15 cellular contexts compared by ENCODE assay signal in the genomic region with DNA sequence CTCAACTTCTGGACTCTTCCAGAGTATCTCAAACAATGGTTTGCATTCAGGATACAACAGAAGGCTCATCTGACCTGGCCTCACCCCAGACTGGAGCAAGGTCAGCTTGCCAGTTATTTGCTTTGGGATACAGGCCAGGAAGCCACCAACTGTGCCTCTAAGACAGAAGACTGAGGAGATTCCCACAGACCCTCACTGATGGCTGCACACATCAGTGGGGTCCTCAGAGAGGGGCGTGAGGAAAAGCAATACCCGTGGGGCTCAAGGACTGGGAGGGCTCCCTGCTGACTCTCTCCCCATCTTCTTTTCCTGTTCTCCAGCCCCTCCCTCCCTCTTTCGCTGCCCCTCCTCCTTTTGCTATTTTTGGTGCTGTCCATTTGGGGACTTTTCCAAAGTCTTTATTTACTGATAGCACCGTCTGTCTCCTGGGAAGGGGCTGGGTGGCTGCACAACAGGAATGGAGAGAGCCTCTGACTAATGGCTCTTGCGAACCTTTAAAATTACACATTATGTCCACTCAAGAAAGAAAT. TPM values are rescaled to one million over a fixed set of nuclear protein-coding genes. Genes with fewer than 3 reads are reported as not detected.
DNase-seq lines count a peak whose midpoint lies in the region; ATAC-seq, FAIRE-seq and TF ChIP-seq lines count a peak whose summit lies in the region.
"Had no signal": no experiment of that assay in that cellular context is flagged by ENCODE, and none has a peak within 500 bp of the region (broad histone marks: within the 10 kb centered on the region; RNA-seq: fewer than 3 reads in every experiment).

No MANE protein-coding gene starts in this region.

- BruUV-seq in MCF 10A (replicated peaks; lab: Mats Ljungman, UMichigan) (no TSS peak), endothelial cell of umbilical vein (replicated peaks; lab: Mats Ljungman, UMichigan) (no TSS peak)

- no peak overlapping the region for H3K27ac Mint-ChIP-seq in MCF 10A (ENCODE audit: low read depth, unreplicated experiment)
- H3K27ac Mint-ChIP-seq: activated T-helper 1 cell treated with anti-CD3 and anti-CD28 coated beads, Interleukin-12 subunit alpha, Interleukin-12 subunit beta, Interleukin-2, Interleukin-4 antibody, amounts not matched to agents 30 ng/mL and 10 ng/mL and 1 ng/mL, durations not matched to agents 14 hours and 24 hours and 36 hours had no signal

- 15% methylated on average over 3 of the region's 5 CpGs; no CpG with 5 or more reads in 1 of the 2 experiments for WGBS in mesodermal cell (ENCODE audit: insufficient coverage in 2 of 2), 2 experiments

- TF ChIP-seq CTCF in breast epithelium (IDR thresholded peaks at IDR 0.05) (no peak), MCF 10A (IDR thresholded peaks at IDR 0.05; ENCODE audit: unreplicated experiment) (no peak), endothelial cell of umbilical vein (IDR thresholded peaks at IDR 0.05; ENCODE audit: extremely low read depth in 1 of 2, insufficient read depth in 1 of 2, low read depth in 1 of 2, low read length in 2 of 2) (no peak), vagina (IDR thresholded peaks at IDR 0.05) (no peak)

- no peak overlapping the region for H3K4me3 ChIP-seq in breast epithelium
- no peak overlapping the region for H3K4me3 ChIP-seq in endothelial cell of umbilical vein (replicated peaks in 1 of 3; ENCODE audit: insufficient read depth in 1 of 3, low read depth in 1 of 3, low read length in 3 of 3)
- H3K4me3 ChIP-seq in mesodermal cell (ENCODE audit: extremely low read depth, insufficient read depth, low read length, poor library complexity, severe bottlenecking): no peak overlapping the region
- H3K4me3 ChIP-seq in vagina: no peak overlapping the region
- H3K4me3 ChIP-seq: HAP-1 had no signal

- FAIRE-seq in endothelial cell of umbilical vein (lab: Jason Lieb, UNC): peak; percentile 66
- FAIRE-seq: colon had no signal

- H3K4me1 Mint-ChIP-seq in MCF 10A (ENCODE audit: insufficient read depth, unreplicated experiment): peaks cover 46% of the 10 kb centered on the region

- POLR2A ChIA-PET in MCF 10A (lab: Yijun Ruan, JAX) (no interaction called here), endothelial cell of umbilical vein (lab: Charles Lee) (no interaction called here)

- H3K9me3 ChIP-seq in breast epithelium (no peaks in the 10 kb centered on the region), endothelial cell of umbilical vein (replicated peaks; ENCODE audit: control insufficient read depth, insufficient read depth, low read length) (no peaks in the 10 kb centered on the region), mesodermal cell (ENCODE audit: control insufficient read depth, low read length) (no peaks in the 10 kb centered on the region), vagina (no peaks in the 10 kb centered on the region)
- H3K9me3 ChIP-seq: HAP-1 had no signal

- ATAC-seq in HG03342 (IDR thresholded peaks at IDR 0.05; ENCODE audit: unreplicated experiment) (no peak), HG03045 (IDR thresholded peaks at IDR 0.05; ENCODE audit: unreplicated experiment) (no peak)
- ATAC-seq: PC-3 had no signal

- H3K27ac ChIP-seq in breast epithelium: peak overlapping the region; percentile 15 to 76
- H3K27ac ChIP-seq in endothelial cell of umbilical vein (ENCODE audit: insufficient read depth, low read depth, low read length): peak overlapping the region; percentile 6
- H3K27ac ChIP-seq in mesodermal cell (ENCODE audit: low read depth, low read length, severe bottlenecking): peak overlapping the region; percentile 81
- H3K27ac ChIP-seq in vagina: peak overlapping the region; percentile 40
- H3K27ac ChIP-seq: HL-60 had no signal

- TF ChIP-seq POLR2A in breast epithelium (IDR thresholded peaks at IDR 0.05) (no peak), endothelial cell of umbilical vein (IDR thresholded peaks at IDR 0.05; ENCODE audit: low read depth, low read length) (no peak), vagina (IDR thresholded peaks at IDR 0.05) (no peak)

- no peaks in the 10 kb centered on the region for H3K9me1 ChIP-seq in endothelial cell of umbilical vein (replicated peaks; ENCODE audit: control insufficient read depth, extremely low read depth, insufficient read depth, low read length)

- no peaks in the 10 kb centered on the region for H3K27me3 ChIP-seq in breast epithelium
- H3K27me3 ChIP-seq in endothelial cell of umbilical vein (ENCODE audit: control insufficient read depth in 2 of 2, insufficient read depth in 2 of 2, low read length in 2 of 2): no peaks in the 10 kb centered on the region
- no peaks in the 10 kb centered on the region for H3K27me3 ChIP-seq in vagina

- H3K36me3 ChIP-seq in breast epithelium (no peaks in the 10 kb centered on the region), endothelial cell of umbilical vein (ENCODE audit: control insufficient read depth in 2 of 2, extremely low read depth in 1 of 2, insufficient read depth in 2 of 2, low read length in 2 of 2) (no peaks in the 10 kb centered on the region), mesodermal cell (ENCODE audit: control insufficient read depth, insufficient read depth, low read length) (no peaks in the 10 kb centered on the region), vagina (no peaks in the 10 kb centered on the region)
- H3K36me3 ChIP-seq: HAP-1 had no signal

- DNase-seq in breast epithelium (ENCODE audit: low spot score in 2 of 2) (no peak), MCF 10A (ENCODE audit: unreplicated experiment) (no peak), endothelial cell of umbilical vein (ENCODE audit: low read depth, low spot score) (no peak), vagina (ENCODE audit: extremely low spot score in 2 of 2) (no peak), NCI-H524 (lab: John Stamatoyannopoulos, UW) (no peak)
- DNase-seq: NCI-H1105; PC-3; stimulated activated CD4-positive, alpha-beta T cell treated with anti-CD3 and anti-CD28 coated beads, Interleukin-2, amount 100 ng/mL, for 24 hours had no signal

- no peaks in the 10 kb centered on the region for H3K27me3 Mint-ChIP-seq in MCF 10A (ENCODE audit: insufficient read depth, unreplicated experiment)

- H3K4me2 ChIP-seq in endothelial cell of umbilical vein (ENCODE audit: insufficient read depth, low read length): peak overlapping the region; percentile 37

- H3K79me2 ChIP-seq in endothelial cell of umbilical vein (ENCODE audit: control insufficient read depth, insufficient read depth, low read length): peaks cover 66% of the 10 kb centered on the region

- no peak overlapping the region for H3K9ac ChIP-seq in endothelial cell of umbilical vein (replicated peaks; ENCODE audit: extremely low read depth, insufficient read depth, low read length)

- CTCF ChIA-PET in MCF 10A (lab: Yijun Ruan, JAX) (interaction anchor here (0.6 to 1.0 kb wide), 2 partner anchors 60 to 72 kb away, joined by 3 to 4 read pairs; no protein-coding TSS in a partner anchor), endothelial cell of umbilical vein (lab: Charles Lee) (interaction anchor here (0.6 kb wide), 1 partner anchor 22 kb away, joined by 3 read pairs; no protein-coding TSS in a partner anchor)

- H4K20me1 ChIP-seq in endothelial cell of umbilical vein (replicated peaks; ENCODE audit: control insufficient read depth, extremely low read depth, insufficient read depth, low read length): no peaks in the 10 kb centered on the region

- H2AFZ ChIP-seq in endothelial cell of umbilical vein (ENCODE audit: low read depth, low read length): no peak overlapping the region

- H3K4me3 Mint-ChIP-seq in MCF 10A (ENCODE audit: unreplicated experiment): no peak overlapping the region
- H3K4me3 Mint-ChIP-seq: activated T-helper 1 cell treated with anti-CD3 and anti-CD28 coated beads, Interleukin-12 subunit alpha, Interleukin-12 subunit beta, Interleukin-2, Interleukin-4 antibody, amounts not matched to agents 30 ng/mL and 10 ng/mL and 1 ng/mL, durations not matched to agents 14 hours and 24 hours and 36 hours had no signal

- dilution Hi-C loops in endothelial cell of umbilical vein (cut with MboI; ENCODE audit: extremely low pct_ligation_motif_present, low sequenced_read_pairs): no loop called here

- H3K4me1 ChIP-seq in breast epithelium: peaks cover 0 to 14% of the 10 kb centered on the region in 2 donors
- H3K4me1 ChIP-seq in endothelial cell of umbilical vein (ENCODE audit: control insufficient read depth, extremely low read depth, insufficient read depth, low read length): peaks cover 64% of the 10 kb centered on the region
- peaks cover 62% of the 10 kb centered on the region for H3K4me1 ChIP-seq in mesodermal cell (ENCODE audit: control insufficient read depth, insufficient read depth, low read length, poor library complexity, severe bottlenecking)
- peaks cover 76% of the 10 kb centered on the region for H3K4me1 ChIP-seq in vagina
- H3K4me1 ChIP-seq: HAP-1 had no signal

- H3K36me3 Mint-ChIP-seq in MCF 10A (ENCODE audit: insufficient read depth, unreplicated experiment): no peaks in the 10 kb centered on the region

- no peaks in the 10 kb centered on the region for H3K9me3 Mint-ChIP-seq in MCF 10A (ENCODE audit: unreplicated experiment)

- intact Hi-C loops in breast epithelium (cut with DNase I; ENCODE audit: low total_unique reads): no loop called here
- intact Hi-C loops in MCF 10A (cut with micrococcal nuclease): no loop called here
- intact Hi-C loops in endothelial cell of umbilical vein (cut with micrococcal nuclease): no loop called here
- intact Hi-C loops in vagina (cut with DNase I): no loop called here

TF ChIP-seq in endothelial cell of umbilical vein, 7 proteins besides CTCF, POLR2A, EP300 and RAD21 (continues in another document):
- TF ChIP-seq EZH2 (IDR thresholded peaks at IDR 0.05; ENCODE audit: borderline replicate concordance, low read depth, low read length, severe bottlenecking) (no peak), GATA2 (IDR thresholded peaks at IDR 0.05; ENCODE audit: insufficient read depth, insufficient read length, low read depth, low read length) (no peak), FOS (IDR thresholded peaks at IDR 0.05; ENCODE audit: borderline replicate concordance, insufficient read depth, low read length) (no peak)
- TF ChIP-seq, protein P1, sequence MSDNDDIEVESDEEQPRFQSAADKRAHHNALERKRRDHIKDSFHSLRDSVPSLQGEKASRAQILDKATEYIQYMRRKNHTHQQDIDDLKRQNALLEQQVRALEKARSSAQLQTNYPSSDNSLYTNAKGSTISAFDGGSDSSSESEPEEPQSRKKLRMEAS (IDR thresholded peaks at IDR 0.05; ENCODE audit: insufficient read depth, insufficient read length): no peak

RNA-seq across cellular contexts. Expression of gene RELL1, which starts 23.2 kb away (rescaled TPM):
- 10 to 100 TPM; 68.5 to 88.8 (median 76.0) TPM for total RNA-seq in breast epithelium
- total RNA-seq in MCF 10A (2022): 28.6 and 34.0 TPM in 2 replicates
- total RNA-seq in endothelial cell of umbilical vein: 87.1 and 91.7 TPM in 2 replicates
- 17.0 and 20.8 TPM in 2 replicates for polyA plus RNA-seq in endothelial cell of umbilical vein
- 24.3 and 27.8 TPM in 2 replicates for polyA plus RNA-seq in endothelial cell of umbilical vein (2011; cell fraction: cytosol; rRNA removed)
- polyA plus RNA-seq in endothelial cell of umbilical vein (2011; cell fraction: nucleus; rRNA removed): 22.5 and 24.3 TPM in 2 replicates
- polyA plus RNA-seq in endothelial cell of umbilical vein (2012): 15.7 and 19.4 TPM in 2 replicates
- polyA minus RNA-seq in endothelial cell of umbilical vein: 99.1 and 110 TPM in 2 replicates
- 4.8 TPM for polyA minus RNA-seq in endothelial cell of umbilical vein (2011; cell fraction: cytosol; rRNA and poly(A)+ RNA removed)
- 30.8 and 45.3 TPM in 2 replicates for polyA minus RNA-seq in endothelial cell of umbilical vein (2011; cell fraction: nucleus; rRNA and poly(A)+ RNA removed)
- 10.2 TPM for polyA plus RNA-seq in mesodermal cell (2013, experiment 1 of 2)
- polyA plus RNA-seq in mesodermal cell (2013, experiment 2 of 2): 9.2 TPM
- 38.8 TPM for total RNA-seq in vagina

Comparison
In these comparisons a context has a peak if more than half of its experiments do, and no peak if none do; other contexts are left out.
1. H3K27ac ChIP-seq: peak in every context shown above with its lines; median percentile 81 in mesodermal cell; 46 in breast epithelium; 40 in vagina; 6 in endothelial cell of umbilical vein.